30 cellular contexts compared by ENCODE assay signal in genomic region chr3:6455031-6455430, GRCh38.
"Had no signal": no experiment of that assay in that cellular context is flagged by ENCODE, and none has a peak within 500 bp of the region (broad histone marks: within the 10 kb centered on the region; RNA-seq: fewer than 3 reads in every experiment).

No MANE protein-coding gene starts in this region.

- H3K27ac ChIP-seq: ascending aorta, breast epithelium, cardiac muscle cell, coronary artery, dorsolateral prefrontal cortex, esophagus muscularis mucosa, foreskin keratinocyte, gastrocnemius medialis had no signal

- H3K9me3 ChIP-seq: ascending aorta, breast epithelium, esophagus muscularis mucosa, gastrocnemius medialis had no signal

- H3K27me3 ChIP-seq: ascending aorta, breast epithelium, cardiac muscle cell, dorsolateral prefrontal cortex, esophagus muscularis mucosa, foreskin keratinocyte, gastrocnemius medialis had no signal

- H3K4me3 Mint-ChIP-seq: activated CD4-positive, alpha-beta memory T cell treated with anti-CD3 and anti-CD28 coated beads, Interleukin-2, amount 10 ng/mL, durations not matched to agents 7 days and 5 days; activated CD4-positive, alpha-beta T cell treated with anti-CD3 and anti-CD28 coated beads, Interleukin-2, amount 10 ng/mL, durations not matched to agents 7 days and 5 days; activated naive CD4-positive, alpha-beta T cell treated with anti-CD3 and anti-CD28 coated beads, Interleukin-2, amount 10 ng/mL, durations not matched to agents 7 days and 5 days; activated naive CD8-positive, alpha-beta T cell treated with anti-CD3 and anti-CD28 coated beads, Interleukin-2, amount 10 ng/mL, durations not matched to agents 7 days and 5 days; activated T-cell treated with anti-CD3 and anti-CD28 coated beads, Interleukin-2, amount 50 U/mL, for 24 hours; activated T-cell treated with anti-CD3 and anti-CD28 coated beads, Interleukin-2, amount 50 U/mL, for 72 hours; brain; central memory CD8-positive, alpha-beta T cell; dendritic cell treated with granulocyte-macrophage colony-stimulating factor and Interleukin-4, amounts not matched to agents 40 ng/mL and 50 ng/mL, for 4 days; effector memory CD8-positive, alpha-beta T cell had no signal

- DNase-seq: activated CD4-positive, alpha-beta memory T cell treated with anti-CD3 and anti-CD28 coated beads, Interleukin-2, amount 10 ng/mL, durations not matched to agents 7 days and 5 days; activated CD4-positive, alpha-beta T cell treated with anti-CD3 and anti-CD28 coated beads for 4 hours; activated CD4-positive, alpha-beta T cell treated with anti-CD3 and anti-CD28 coated beads, Interleukin-2, amount 10 ng/mL, durations not matched to agents 7 days and 5 days; activated CD4-positive, alpha-beta T cell treated with anti-CD3 and anti-CD28 coated beads, Interleukin-2, amount 50 U/mL, for 4 hours; activated CD4-positive, CD25-positive, alpha-beta regulatory T cell; activated CD4-positive, CD25-positive, alpha-beta regulatory T cell treated with anti-CD3 and anti-CD28 coated beads, Interleukin-2, amount 50 U/mL, for 72 hours; activated CD8-positive, alpha-beta memory T cell treated with anti-CD3 and anti-CD28 coated beads, Interleukin-2, amount 50 U/mL, for 48 hours; activated gamma-delta T cell; activated naive CD4-positive, alpha-beta T cell; activated naive CD4-positive, alpha-beta T cell treated with anti-CD3 and anti-CD28 coated beads, Interleukin-2, amount 10 ng/mL, durations not matched to agents 7 days and 5 days; activated naive CD8-positive, alpha-beta T cell treated with anti-CD3 and anti-CD28 coated beads, Interleukin-2, amount 10 ng/mL, durations not matched to agents 7 days and 5 days; activated T-cell treated with anti-CD3 and anti-CD28 coated beads for 4 hours; activated T-cell treated with anti-CD3 and anti-CD28 coated beads, Interleukin-2, amount 50 U/mL, for 24 hours; activated T-cell treated with anti-CD3 and anti-CD28 coated beads, Interleukin-2, amount 50 U/mL, for 72 hours; dorsolateral prefrontal cortex; effector memory CD8-positive, alpha-beta T cell; erythroblast; foreskin keratinocyte; gastrocnemius medialis; glutamatergic neuron; T-helper 2 cell had no signal

- H3K27ac Mint-ChIP-seq: activated CD4-positive, alpha-beta memory T cell treated with anti-CD3 and anti-CD28 coated beads, Interleukin-2, amount 10 ng/mL, durations not matched to agents 7 days and 5 days; activated CD4-positive, alpha-beta T cell treated with anti-CD3 and anti-CD28 coated beads, Interleukin-2, amount 10 ng/mL, durations not matched to agents 7 days and 5 days; activated naive CD4-positive, alpha-beta T cell treated with anti-CD3 and anti-CD28 coated beads, Interleukin-2, amount 10 ng/mL, durations not matched to agents 7 days and 5 days; activated naive CD4-positive, alpha-beta T cell treated with anti-CD3 and anti-CD28 coated beads, Interleukin-2, amount 50 U/mL, for 72 hours; activated naive CD8-positive, alpha-beta T cell treated with anti-CD3 and anti-CD28 coated beads, Interleukin-2, amount 10 ng/mL, durations not matched to agents 7 days and 5 days; activated T-cell treated with anti-CD3 and anti-CD28 coated beads, Interleukin-2, amount 50 U/mL, for 24 hours; activated T-cell treated with anti-CD3 and anti-CD28 coated beads, Interleukin-2, amount 50 U/mL, for 72 hours; brain; dendritic cell treated with granulocyte-macrophage colony-stimulating factor and Interleukin-4, amounts not matched to agents 40 ng/mL and 50 ng/mL, for 4 days; effector memory CD8-positive, alpha-beta T cell had no signal

- H3K4me3 ChIP-seq: ascending aorta, breast epithelium, cardiac muscle cell, coronary artery, dorsolateral prefrontal cortex, esophagus muscularis mucosa, gastrocnemius medialis had no signal

- H3K27me3 Mint-ChIP-seq: activated CD4-positive, alpha-beta memory T cell treated with anti-CD3 and anti-CD28 coated beads, Interleukin-2, amount 10 ng/mL, durations not matched to agents 7 days and 5 days; activated CD4-positive, alpha-beta T cell treated with anti-CD3 and anti-CD28 coated beads, Interleukin-2, amount 10 ng/mL, durations not matched to agents 7 days and 5 days; activated naive CD4-positive, alpha-beta T cell treated with anti-CD3 and anti-CD28 coated beads, Interleukin-2, amount 10 ng/mL, durations not matched to agents 7 days and 5 days; activated naive CD8-positive, alpha-beta T cell treated with anti-CD3 and anti-CD28 coated beads, Interleukin-2, amount 10 ng/mL, durations not matched to agents 7 days and 5 days; activated T-cell treated with anti-CD3 and anti-CD28 coated beads, Interleukin-2, amount 50 U/mL, for 24 hours; brain; central memory CD8-positive, alpha-beta T cell; dendritic cell treated with granulocyte-macrophage colony-stimulating factor and Interleukin-4, amounts not matched to agents 40 ng/mL and 50 ng/mL, for 4 days; effector memory CD8-positive, alpha-beta T cell had no signal

- H3K36me3 Mint-ChIP-seq: activated naive CD4-positive, alpha-beta T cell treated with anti-CD3 and anti-CD28 coated beads, Interleukin-2, amount 10 ng/mL, durations not matched to agents 7 days and 5 days; activated naive CD4-positive, alpha-beta T cell treated with anti-CD3 and anti-CD28 coated beads, Interleukin-2, amount 50 U/mL, for 72 hours; activated naive CD8-positive, alpha-beta T cell treated with anti-CD3 and anti-CD28 coated beads, Interleukin-2, amount 10 ng/mL, durations not matched to agents 7 days and 5 days; brain had no signal

- ATAC-seq: activated naive CD4-positive, alpha-beta T cell treated with anti-CD3 and anti-CD28 coated beads, Interleukin-2, amount 50 U/mL, for 72 hours; activated T-cell treated with anti-CD3 and anti-CD28 coated beads, Interleukin-2, amount 50 U/mL, for 72 hours; effector memory CD8-positive, alpha-beta T cell; foreskin keratinocyte; gastrocnemius medialis had no signal

- H3K9me3 Mint-ChIP-seq: activated naive CD8-positive, alpha-beta T cell treated with anti-CD3 and anti-CD28 coated beads, Interleukin-2, amount 10 ng/mL, durations not matched to agents 7 days and 5 days had no signal

- H3K4me1 Mint-ChIP-seq: activated CD4-positive, alpha-beta memory T cell treated with anti-CD3 and anti-CD28 coated beads, Interleukin-2, amount 10 ng/mL, durations not matched to agents 7 days and 5 days; activated CD4-positive, alpha-beta T cell treated with anti-CD3 and anti-CD28 coated beads, Interleukin-2, amount 10 ng/mL, durations not matched to agents 7 days and 5 days; activated naive CD4-positive, alpha-beta T cell treated with anti-CD3 and anti-CD28 coated beads, Interleukin-2, amount 10 ng/mL, durations not matched to agents 7 days and 5 days; activated naive CD8-positive, alpha-beta T cell treated with anti-CD3 and anti-CD28 coated beads, Interleukin-2, amount 10 ng/mL, durations not matched to agents 7 days and 5 days; brain; central memory CD8-positive, alpha-beta T cell had no signal

- H3K36me3 ChIP-seq: ascending aorta, breast epithelium, cardiac muscle cell, esophagus muscularis mucosa, gastrocnemius medialis had no signal

- H3K4me1 ChIP-seq: ascending aorta, breast epithelium, esophagus muscularis mucosa, foreskin keratinocyte, gastrocnemius medialis had no signal
